Comparison of ENCODE assay signal across 28 cellular contexts in genomic region chr2:73487112-73487657, GRCh38.
"Had no signal": no experiment of that assay in that cellular context is flagged by ENCODE, and none has a peak within 500 bp of the region (broad histone marks: within the 10 kb centered on the region; RNA-seq: fewer than 3 reads in every experiment).

No MANE protein-coding gene starts in this region.

- H3K27me3 ChIP-seq: heart right ventricle, hepatocyte, left lung, neutrophil, pancreas, right lobe of liver, stomach, testis, thyroid gland, transverse colon, upper lobe of right lung had no signal

- H3K4me1 ChIP-seq: heart right ventricle, left lung, lower lobe of right lung, pancreas, psoas muscle, right lobe of liver, stomach, testis, thyroid gland, transverse colon, upper lobe of right lung had no signal

- H3K4me2 ChIP-seq: hepatocyte had no signal

- ATAC-seq: heart right ventricle; left colon; left lung; naive thymus-derived CD4-positive, alpha-beta T cell; pancreas; psoas muscle; stimulated activated naive B cell treated with anti-CD40 and anti-IgM and Interleukin-4, amounts not matched to agents 10 μg/mL and 1 μg/mL and 100 μg/mL, for 72 hours; stimulated activated naive CD8-positive, alpha-beta T cell treated with anti-CD3 and anti-CD28 coated beads, Interleukin-15, Interleukin-2, amounts not matched to agents 100 U/mL and 50 U/mL, for 24 hours had no signal

- H3K79me2 ChIP-seq: hepatocyte had no signal

- H3K4me3 ChIP-seq: heart right ventricle, hepatocyte, left lung, lower lobe of right lung, pancreas, psoas muscle, right lobe of liver, skin epidermis, stomach, testis, thyroid gland, transverse colon, upper lobe of right lung had no signal

- FAIRE-seq: pancreas, urothelium cell line had no signal

- DNase-seq: heart right ventricle; islet precursor cell; kidney glomerular epithelial cell; left colon; left lung; lower lobe of right lung; mammary epithelial cell; mesenchymal stem cell; naive thymus-derived CD4-positive, alpha-beta T cell; occipital lobe; psoas muscle; right lobe of liver; stimulated activated CD4-positive, alpha-beta T cell treated with anti-CD3 and anti-CD28 coated beads, Interleukin-12 subunit alpha, Interleukin-12 subunit beta, amount 100 ng/mL, for 4 hours; stimulated activated CD4-positive, alpha-beta T cell treated with anti-CD3 and anti-CD28 coated beads, Interleukin-15, amount 100 ng/mL, for 24 hours; stimulated activated CD4-positive, alpha-beta T cell treated with anti-CD3 and anti-CD28 coated beads, Interleukin-2, amount 100 ng/mL, for 24 hours; stimulated activated CD4-positive, alpha-beta T cell treated with anti-CD3 and anti-CD28 coated beads, Interleukin-4, amount 100 ng/mL, for 1 hour; stimulated activated naive B cell treated with anti-CD40 and anti-IgM and Interleukin-4, amounts not matched to agents 10 μg/mL and 1 μg/mL and 100 μg/mL, for 72 hours; stimulated activated naive CD8-positive, alpha-beta T cell treated with anti-CD3 and anti-CD28 coated beads, Interleukin-15, Interleukin-2, amounts not matched to agents 100 U/mL and 50 U/mL, for 24 hours; stomach; testis; thyroid gland; transverse colon; upper lobe of right lung had no signal

- H3K27ac ChIP-seq: heart right ventricle, hepatocyte, left lung, lower lobe of right lung, neutrophil, pancreas, psoas muscle, right lobe of liver, skin epidermis, stomach, testis, thyroid gland, transverse colon, upper lobe of right lung had no signal

- H3K9me3 ChIP-seq: heart right ventricle, left lung, lower lobe of right lung, pancreas, psoas muscle, right lobe of liver, stomach, testis, thyroid gland, transverse colon, upper lobe of right lung had no signal

- H2AFZ ChIP-seq: hepatocyte had no signal
